Comparison of ENCODE assay signal across 9 cellular contexts in the genomic region with DNA sequence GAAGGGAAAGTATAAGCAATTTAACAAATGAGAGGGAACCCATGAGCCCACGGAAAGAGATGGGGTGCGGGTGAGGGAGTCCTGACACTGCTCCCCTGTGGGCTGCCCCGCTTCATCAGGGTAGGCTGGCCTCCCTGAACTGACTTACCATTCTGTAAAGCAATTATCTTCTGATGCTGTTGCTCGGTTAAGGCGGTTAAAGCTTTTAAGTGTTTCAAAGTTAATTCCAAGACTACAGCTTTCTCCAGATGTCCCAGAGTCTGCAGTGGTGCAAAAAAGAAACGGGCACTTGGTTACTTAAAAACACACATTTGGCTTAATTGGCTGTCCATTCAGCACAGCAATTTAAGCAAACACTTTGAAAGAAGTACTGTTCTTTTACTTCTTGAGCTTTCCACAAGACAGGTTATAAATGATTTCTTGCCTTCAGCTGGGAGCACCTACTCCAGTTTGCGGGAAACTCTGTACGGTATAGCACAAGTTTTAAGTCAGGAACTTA. TPM values are rescaled to one million over a fixed set of nuclear protein-coding genes. Genes with fewer than 3 reads are reported as not detected.
DNase-seq lines count a peak whose midpoint lies in the region; ATAC-seq and FAIRE-seq lines count a peak whose summit lies in the region.
"Had no signal": no experiment of that assay in that cellular context is flagged by ENCODE, and none has a peak within 500 bp of the region (broad histone marks: within the 10 kb centered on the region; RNA-seq: fewer than 3 reads in every experiment).

No MANE protein-coding gene starts in this region.

- ATAC-seq in activated CD4-positive, alpha-beta T cell treated with anti-CD3 and anti-CD28 coated beads for 36 hours = no peak

- no peaks in the 10 kb centered on the region for H3K9me3 Mint-ChIP-seq in activated CD4-positive, alpha-beta T cell treated with anti-CD3 and anti-CD28 coated beads for 36 hours (ENCODE audit: low read depth)

- H3K27me3 Mint-ChIP-seq in activated CD4-positive, alpha-beta T cell treated with anti-CD3 and anti-CD28 coated beads for 36 hours = peaks cover 73% of the 10 kb centered on the region

- no peaks in the 10 kb centered on the region for H3K27me3 ChIP-seq in layer of hippocampus (ENCODE audit: control insufficient read depth, insufficient read depth, low read length)

- H3K4me3 Mint-ChIP-seq in activated CD4-positive, alpha-beta T cell treated with anti-CD3 and anti-CD28 coated beads for 36 hours = peak overlapping the region; percentile 66

- intact Hi-C loops in activated CD4-positive, alpha-beta T cell treated with anti-CD3 and anti-CD28 coated beads for 36 hours (cut with DNase I, micrococcal nuclease) = loop anchor here (2.0 to 10.0 kb wide), 5 partner anchors 101 to 889 kb away; partner anchors contain the start of gene TM7SF3 (in 1 of the 2)

- H3K27ac Mint-ChIP-seq in activated CD4-positive, alpha-beta T cell treated with anti-CD3 and anti-CD28 coated beads for 36 hours = no peak overlapping the region

- POLR2A ChIA-PET in activated CD4-positive, alpha-beta T cell treated with anti-CD3 and anti-CD28 coated beads for 36 hours (lab: Charles Lee) = no interaction called here

- CTCF ChIA-PET in activated CD4-positive, alpha-beta T cell treated with anti-CD3 and anti-CD28 coated beads for 36 hours (lab: Charles Lee) = interaction anchor here (0.7 to 2.4 kb wide), 6 partner anchors 7 to 578 kb away, joined by 3 to 5 read pairs (median 3); no protein-coding TSS in a partner anchor

- no peaks in the 10 kb centered on the region for H3K36me3 Mint-ChIP-seq in activated CD4-positive, alpha-beta T cell treated with anti-CD3 and anti-CD28 coated beads for 36 hours (ENCODE audit: low read depth)

- in situ Hi-C loops in ACHN (cut with HindIII; ENCODE audit: low pct_ligation_motif_present, low pct_unique_long_range_greater_than_20kb, low sequenced_read_pairs) = no loop called here

- peak overlapping the region; percentile 95 for H3K27ac ChIP-seq in angular gyrus (ENCODE audit: low read depth, low read length)
- peak overlapping the region; percentile 95 for H3K27ac ChIP-seq in layer of hippocampus (ENCODE audit: low read depth, low read length)
- peak overlapping the region; percentile 94 for H3K27ac ChIP-seq in temporal lobe (ENCODE audit: low read depth, low read length)
- H3K27ac ChIP-seq: BLaER1 had no signal

- H3K4me1 Mint-ChIP-seq in activated CD4-positive, alpha-beta T cell treated with anti-CD3 and anti-CD28 coated beads for 36 hours = peaks cover 29% of the 10 kb centered on the region

- no peak for DNase-seq in activated CD4-positive, alpha-beta T cell treated with anti-CD3 and anti-CD28 coated beads for 36 hours
- DNase-seq in activated CD4-positive, alpha-beta T cell treated with anti-CD3 and anti-CD28 coated beads for 4 hours = no peak
- DNase-seq in urothelium cell line (ENCODE audit: low spot score) = no peak
- DNase-seq in ACHN = no peak
- no peak for DNase-seq in NCI-H446 treated with DMSO at 0.1 percent for 48 hours (lab: John Stamatoyannopoulos, UW)

- FAIRE-seq in urothelium cell line (lab: Jason Lieb, UNC) = no peak

RNA-seq across cellular contexts. Expression of gene BHLHE41, which starts 1.3 kb away (rescaled TPM):
- total RNA-seq in activated CD4-positive, alpha-beta T cell treated with anti-CD3 and anti-CD28 coated beads for 36 hours = not detected
- total RNA-seq in temporal lobe = 0.74 TPM
